Comparison of ENCODE assay signal across 8 cellular contexts in the genomic region with DNA sequence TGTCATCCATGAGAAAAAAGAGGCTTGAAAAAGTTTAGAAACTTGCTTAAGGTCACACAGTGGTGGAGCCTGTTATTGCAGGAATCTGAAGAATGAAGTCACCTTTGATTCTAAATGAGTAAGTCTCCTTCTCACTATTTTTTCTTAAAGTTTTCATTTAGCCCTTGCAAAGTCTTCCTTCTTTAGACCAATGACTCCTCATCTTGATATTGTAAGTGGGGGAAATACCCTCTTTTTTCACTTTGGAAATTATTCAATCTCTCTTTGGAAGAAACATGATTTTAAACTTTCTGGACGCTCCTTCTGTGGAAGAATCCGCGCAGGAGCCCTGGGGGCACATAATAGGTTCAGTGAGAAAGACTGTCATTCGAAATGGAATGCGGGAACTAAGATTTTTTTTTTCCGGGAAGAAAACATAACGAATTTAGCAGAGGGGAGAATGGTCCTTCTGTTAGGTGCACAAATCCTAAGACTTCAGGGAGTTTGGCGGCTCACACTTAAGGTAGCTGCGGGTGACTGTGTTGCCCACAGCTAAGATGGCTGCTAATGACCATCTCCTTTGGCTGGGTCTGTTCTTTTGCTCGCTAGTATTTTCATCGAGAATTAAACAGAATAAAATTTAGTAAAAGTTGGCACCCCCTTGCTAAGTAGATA. TPM values are rescaled to one million over a fixed set of nuclear protein-coding genes. Genes with fewer than 3 reads are reported as not detected.
A peak's percentile ranks its signal among the peaks of the same experiment; 100 is the strongest.
DNase-seq lines count a peak whose midpoint lies in the region; ATAC-seq and TF ChIP-seq lines count a peak whose summit lies in the region.

No MANE protein-coding gene starts in this region.

- TF ChIP-seq CTCF in lung (IDR thresholded peaks at IDR 0.05; ENCODE audit: control extremely low read depth, extremely low read depth) = no peak

- H3K27ac ChIP-seq in lung (ENCODE audit: low read depth in 1 of 2, low read length in 1 of 2) = peak overlapping the region; percentile 80 to 94

- no peaks in the 10 kb centered on the region for H3K27me3 ChIP-seq in lung (ENCODE audit: control insufficient read depth, insufficient read depth)

- peak; percentile 47 for ATAC-seq in GM21717 (IDR thresholded peaks at IDR 0.05; ENCODE audit: unreplicated experiment)
- ATAC-seq in lung (ENCODE audit: insufficient read depth, low FRiP score) = peak; percentile 38
- ATAC-seq in stimulated activated naive CD8-positive, alpha-beta T cell treated with anti-CD3 and anti-CD28 coated beads, Interleukin-15, Interleukin-2, amounts not matched to agents 100 U/mL and 50 U/mL, for 24 hours = peak; percentile 57

- H3K36me3 ChIP-seq in lung (ENCODE audit: control insufficient read depth in 2 of 2, insufficient read depth in 2 of 2, low read length in 2 of 2) = no peaks in the 10 kb centered on the region

- H3K9me3 ChIP-seq in lung (ENCODE audit: control insufficient read depth in 2 of 2, insufficient read depth in 1 of 2, low read length in 1 of 2) = no peaks in the 10 kb centered on the region

- H3K4me3 ChIP-seq in lung = peak overlapping the region; percentile 18

- H3K4me1 ChIP-seq in lung (ENCODE audit: control insufficient read depth in 2 of 2, insufficient read depth in 2 of 2, low read length in 2 of 2) = peaks cover 9 to 10% of the 10 kb centered on the region in 2 donors

- 2 to 3% methylated on average over 11 of the region's 11 CpGs for WGBS in lung, 2 donors

- DNase-seq in NCI-H526 (lab: John Stamatoyannopoulos, UW) (peak; percentile 2 to 68), NCI-H526 treated with DMSO at 0.1 percent for 48 hours (lab: John Stamatoyannopoulos, UW) (no peak), HuH-7.5 (ENCODE audit: low spot score) (peak; percentile 39), T-helper 22 cell (ENCODE audit: low read depth) (peak; percentile 36), dermis blood vessel endothelial cell (peak; percentile 82), lung (ENCODE audit: low spot score) (no peak)
- DNase-seq in stimulated activated naive CD8-positive, alpha-beta T cell treated with anti-CD3 and anti-CD28 coated beads, Interleukin-15, Interleukin-2, amounts not matched to agents 100 U/mL and 50 U/mL, for 24 hours = peak; percentile 49

RNA-seq across cellular contexts. Expression of gene SLMAP, which starts 0.6 kb away (rescaled TPM):
- total RNA-seq in dermis blood vessel endothelial cell (43.2 and 50.0 TPM in 2 replicates), lung (100 to 1,000 TPM in 1 of 2 donors, 10 to 100 TPM in 1; 72.4 to 118 TPM)
- polyA plus RNA-seq in lung = 10 to 100 TPM; 11.4 to 22.0 TPM

Comparison
In these comparisons a context has a peak if more than half of its experiments do, and no peak if none do; other contexts are left out.
1. DNase-seq: peak in NCI-H526 (2 of 2), HuH-7.5 (single experiment), T-helper 22 cell (single experiment), dermis blood vessel endothelial cell (single experiment) and stimulated activated naive CD8-positive, alpha-beta T cell treated with anti-CD3 and anti-CD28 coated beads, Interleukin-15, Interleukin-2, amounts not matched to agents 100 U/mL and 50 U/mL, for 24 hours (single experiment); none in NCI-H526 treated with DMSO at 0.1 percent for 48 hours (single experiment) and lung (single experiment).
2. Peak in every context shown above with its lines, with median percentiles within 50 percentile points of each other: ATAC-seq.